Comparison of ENCODE assay signal across 8 cellular contexts in genomic region chr10:23096814-23097549, GRCh38. TPM values are rescaled to one million over a fixed set of nuclear protein-coding genes. Genes with fewer than 3 reads are reported as not detected.
DNase-seq lines count a peak whose midpoint lies in the region; ATAC-seq, FAIRE-seq and TF ChIP-seq lines count a peak whose summit lies in the region.

No MANE protein-coding gene starts in this region.

- peak overlapping the region; percentile 92 to 94 (median 92) for H3K4me3 Mint-ChIP-seq in CD4-positive, CD25-positive, alpha-beta regulatory T cell
- peak overlapping the region; percentile 96 for H3K4me3 Mint-ChIP-seq in astrocyte (ENCODE audit: unreplicated experiment)

- no peaks in the 10 kb centered on the region for H3K36me3 Mint-ChIP-seq in CD4-positive, CD25-positive, alpha-beta regulatory T cell
- no peaks in the 10 kb centered on the region for H3K36me3 Mint-ChIP-seq in astrocyte (ENCODE audit: low read depth, unreplicated experiment)

- no peaks in the 10 kb centered on the region for H3K36me3 ChIP-seq in CD4-positive, CD25-positive, alpha-beta regulatory T cell (ENCODE audit: control insufficient read depth, insufficient read depth, low read length)
- no peaks in the 10 kb centered on the region for H3K36me3 ChIP-seq in astrocyte (ENCODE audit: insufficient read depth, low read length)
- no peaks in the 10 kb centered on the region for H3K36me3 ChIP-seq in lower lobe of right lung

- H3K4me1 ChIP-seq in CD4-positive, CD25-positive, alpha-beta regulatory T cell (ENCODE audit: control insufficient read depth, insufficient read depth, low read length, poor library complexity, severe bottlenecking): peaks cover 14% of the 10 kb centered on the region
- H3K4me1 ChIP-seq in astrocyte (ENCODE audit: insufficient read depth, low read length) (peaks cover 2% of the 10 kb centered on the region), lower lobe of right lung (peaks cover 14% of the 10 kb centered on the region)

- FAIRE-seq in astrocyte (lab: Jason Lieb, UNC): no peak

- H3K9me3 ChIP-seq in CD4-positive, CD25-positive, alpha-beta regulatory T cell (ENCODE audit: control insufficient read depth in 2 of 2, low read length in 2 of 2): no peaks in the 10 kb centered on the region
- H3K9me3 ChIP-seq in astrocyte (ENCODE audit: insufficient read depth, low read depth, low read length): no peaks in the 10 kb centered on the region
- no peaks in the 10 kb centered on the region for H3K9me3 ChIP-seq in lower lobe of right lung

- no peaks in the 10 kb centered on the region for H4K20me1 ChIP-seq in astrocyte (ENCODE audit: insufficient read depth, low read length)

- peaks cover 10% of the 10 kb centered on the region for H3K79me2 ChIP-seq in astrocyte (ENCODE audit: insufficient read depth, low read length)

- peaks cover 16 to 51% (median 32%) of the 10 kb centered on the region in 4 donors for H3K4me1 Mint-ChIP-seq in CD4-positive, CD25-positive, alpha-beta regulatory T cell
- H3K4me1 Mint-ChIP-seq in astrocyte (ENCODE audit: low read depth, unreplicated experiment): peaks cover 6% of the 10 kb centered on the region

- H3K27me3 ChIP-seq in CD4-positive, CD25-positive, alpha-beta regulatory T cell (ENCODE audit: control insufficient read depth, insufficient read depth, low read length): no peaks in the 10 kb centered on the region
- H3K27me3 ChIP-seq in astrocyte (ENCODE audit: insufficient read depth, low read length): no peaks in the 10 kb centered on the region
- no peaks in the 10 kb centered on the region for H3K27me3 ChIP-seq in lower lobe of right lung (ENCODE audit: low read depth)

- ATAC-seq in CD4-positive, CD25-positive, alpha-beta regulatory T cell (ENCODE audit: low read depth in 2 of 2): no peak
- peak in 1 of 2 donors; percentile 13 for ATAC-seq in lower lobe of right lung
- ATAC-seq in HG03521 (IDR thresholded peaks at IDR 0.05; ENCODE audit: unreplicated experiment): no peak
- no peak for ATAC-seq in GM19395 (IDR thresholded peaks at IDR 0.05; ENCODE audit: unreplicated experiment)

- H3K27me3 Mint-ChIP-seq in CD4-positive, CD25-positive, alpha-beta regulatory T cell: peaks cover 5% of the 10 kb centered on the region
- no peaks in the 10 kb centered on the region for H3K27me3 Mint-ChIP-seq in astrocyte (ENCODE audit: low read depth, unreplicated experiment)

- intact Hi-C loops in lower lobe of right lung (cut with DNase I): no loop called here

- H3K27ac Mint-ChIP-seq in CD4-positive, CD25-positive, alpha-beta regulatory T cell: peak overlapping the region; percentile 69 to 92 (median 86)
- no peak overlapping the region for H3K27ac Mint-ChIP-seq in astrocyte (ENCODE audit: unreplicated experiment)

- peaks cover 0 to 2% (median 0%) of the 10 kb centered on the region in 7 donors for H3K9me3 Mint-ChIP-seq in CD4-positive, CD25-positive, alpha-beta regulatory T cell
- H3K9me3 Mint-ChIP-seq in astrocyte (ENCODE audit: unreplicated experiment): peaks cover 1% of the 10 kb centered on the region

- no peak overlapping the region for H2AFZ ChIP-seq in astrocyte (ENCODE audit: low read depth, low read length)

- H3K4me3 ChIP-seq in CD4-positive, CD25-positive, alpha-beta regulatory T cell (ENCODE audit: low read depth, low read length): peak overlapping the region; percentile 73
- peak overlapping the region; percentile 73 for H3K4me3 ChIP-seq in astrocyte (ENCODE audit: insufficient read depth, low read depth, low read length)
- peak overlapping the region; percentile 69 for H3K4me3 ChIP-seq in lower lobe of right lung

- DNase-seq in CD4-positive, CD25-positive, alpha-beta regulatory T cell: peak in 2 of 3 donors; percentile 21 to 22
- DNase-seq in LoVo (ENCODE audit: low spot score) (peak; percentile 29), astrocyte (ENCODE audit: low read depth) (peak; percentile 96), lower lobe of right lung (no peak), cerebellar cortex (ENCODE audit: low spot score) (no peak)
- no peak for DNase-seq in activated effector memory CD4-positive, alpha-beta T cell treated with anti-CD3 and anti-CD28 coated beads, Interleukin-2, amount 50 U/mL, for 16 hours

- TF ChIP-seq CTCF in astrocyte (IDR thresholded peaks at IDR 0.05; ENCODE audit: insufficient read depth, low read depth, low read length): no peak
- no peak for TF ChIP-seq CTCF in lower lobe of right lung (IDR thresholded peaks at IDR 0.05)

- peak overlapping the region; percentile 89 for H3K9ac ChIP-seq in astrocyte (ENCODE audit: low read length)

- peak overlapping the region; percentile 99 for H3K4me2 ChIP-seq in astrocyte (ENCODE audit: low read length)

- no peak overlapping the region for H3K27ac ChIP-seq in CD4-positive, CD25-positive, alpha-beta regulatory T cell (ENCODE audit: insufficient read depth, low read length, poor library complexity, severe bottlenecking)
- no peak overlapping the region for H3K27ac ChIP-seq in astrocyte (ENCODE audit: low read depth, low read length)
- H3K27ac ChIP-seq in lower lobe of right lung: peak overlapping the region; percentile 88

RNA-seq across cellular contexts. Expression of gene MSRB2, which starts 1.6 kb away (rescaled TPM):
- total RNA-seq in CD4-positive, CD25-positive, alpha-beta regulatory T cell: 1.3 TPM
- 1 to 10 TPM; 4.1 to 9.9 (median 6.3) TPM for polyA plus RNA-seq in CD4-positive, CD25-positive, alpha-beta regulatory T cell
- total RNA-seq in astrocyte (18.9 and 19.8 TPM in 2 replicates), lower lobe of right lung (17.9 TPM)

Comparison
In these comparisons a context has a peak if more than half of its experiments do, and no peak if none do; other contexts are left out.
1. DNase-seq: peak in CD4-positive, CD25-positive, alpha-beta regulatory T cell (2 of 3), LoVo (single experiment) and astrocyte (single experiment); none in lower lobe of right lung (single experiment), activated effector memory CD4-positive, alpha-beta T cell treated with anti-CD3 and anti-CD28 coated beads, Interleukin-2, amount 50 U/mL, for 16 hours (single experiment) and cerebellar cortex (single experiment).
2. Peak in every context shown above with its lines, with median percentiles within 50 percentile points of each other: H3K4me3 ChIP-seq.